16 cellular contexts compared by ENCODE assay signal in genomic region chr1:36778773-36779172, GRCh38.
"Had no signal": no experiment of that assay in that cellular context is flagged by ENCODE, and none has a peak within 500 bp of the region (broad histone marks: within the 10 kb centered on the region; RNA-seq: fewer than 3 reads in every experiment).

No MANE protein-coding gene starts in this region.

- H3K4me3 Mint-ChIP-seq: activated CD4-positive, alpha-beta T cell treated with anti-CD3 and anti-CD28 coated beads, Interleukin-2, amount 10 ng/mL, durations not matched to agents 7 days and 5 days; activated naive CD8-positive, alpha-beta T cell had no signal

- DNase-seq: activated CD4-positive, alpha-beta T cell treated with anti-CD3 and anti-CD28 coated beads, Interleukin-2, amount 10 ng/mL, durations not matched to agents 7 days and 5 days; activated CD8-positive, alpha-beta memory T cell treated with anti-CD3 and anti-CD28 coated beads for 24 hours; activated gamma-delta T cell treated with Interleukin-2 at 50 U/mL for 16 hours; amygdala; body of pancreas; caudate nucleus; naive B cell; small intestine; stimulated activated CD4-positive, alpha-beta T cell treated with anti-CD3 and anti-CD28 coated beads, Interleukin-4, amount 100 ng/mL, for 24 hours; stimulated activated naive CD4-positive, alpha-beta T cell treated with Interleukin-2 at 50 U/mL for 16 hours; substantia nigra; uterus had no signal

- H3K4me1 Mint-ChIP-seq: activated CD4-positive, alpha-beta T cell treated with anti-CD3 and anti-CD28 coated beads, Interleukin-2, amount 10 ng/mL, durations not matched to agents 7 days and 5 days; naive B cell had no signal

- ATAC-seq: body of pancreas, left lobe of liver had no signal

- FAIRE-seq: colon, keratinocyte, small intestine had no signal

- H3K9me3 Mint-ChIP-seq: activated CD4-positive, alpha-beta T cell treated with anti-CD3 and anti-CD28 coated beads, Interleukin-2, amount 10 ng/mL, durations not matched to agents 7 days and 5 days had no signal

- H3K36me3 Mint-ChIP-seq: activated naive CD8-positive, alpha-beta T cell; naive B cell had no signal

- H3K27ac Mint-ChIP-seq: activated CD4-positive, alpha-beta T cell treated with anti-CD3 and anti-CD28 coated beads, Interleukin-2, amount 10 ng/mL, durations not matched to agents 7 days and 5 days; activated naive CD8-positive, alpha-beta T cell; naive B cell had no signal
